Comparison of ENCODE assay signal across 24 cellular contexts in the genomic region with DNA sequence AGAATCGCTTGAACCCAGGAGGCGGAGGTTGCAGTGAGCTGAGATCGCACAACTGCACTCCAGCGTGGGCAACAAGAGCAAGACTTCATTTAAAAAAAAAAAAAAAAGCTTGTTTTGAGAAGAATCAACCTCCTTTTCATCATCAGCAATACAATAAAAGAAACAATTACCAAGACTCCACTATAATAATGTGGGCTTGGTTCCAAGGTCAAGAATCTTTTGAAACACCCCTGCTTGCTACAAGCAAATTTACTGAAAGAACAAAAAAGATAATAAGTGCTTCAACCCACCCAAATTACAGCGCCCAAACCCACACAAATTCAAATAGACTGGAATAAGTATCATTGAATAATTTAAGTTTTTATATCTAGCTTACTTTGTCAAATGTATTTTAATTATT.
"Had no signal": no experiment of that assay in that cellular context is flagged by ENCODE, and none has a peak within 500 bp of the region (broad histone marks: within the 10 kb centered on the region; RNA-seq: fewer than 3 reads in every experiment).

No MANE protein-coding gene starts in this region.

- DNase-seq: activated B cell treated with CpG ODN at 0.5 μM for 24 hours; activated CD4-positive, alpha-beta memory T cell treated with anti-CD3 and anti-CD28 coated beads, Interleukin-2, amount 10 ng/mL, durations not matched to agents 7 days and 5 days; activated CD4-positive, alpha-beta T cell treated with anti-CD3 and anti-CD28 coated beads for 4 hours; activated CD4-positive, alpha-beta T cell treated with anti-CD3 and anti-CD28 coated beads, Interleukin-2, amount 10 ng/mL, durations not matched to agents 24 days and 14 days; activated CD4-positive, alpha-beta T cell treated with anti-CD3 and anti-CD28 coated beads, Interleukin-2, amount 50 U/mL, for 1 hour; activated CD4-positive, alpha-beta T cell treated with anti-CD3 and anti-CD28 coated beads, Interleukin-2, amount 50 U/mL, for 48 hours; activated CD4-positive, CD25-positive, alpha-beta regulatory T cell treated with anti-CD3 and anti-CD28 coated beads, Interleukin-2, amount 50 U/mL, for 72 hours; activated CD8-positive, alpha-beta memory T cell treated with anti-CD3 and anti-CD28 coated beads for 24 hours; activated CD8-positive, alpha-beta memory T cell treated with anti-CD3 and anti-CD28 coated beads, Interleukin-2, amount 10 ng/mL, durations not matched to agents 7 days and 5 days; activated CD8-positive, alpha-beta memory T cell treated with anti-CD3 and anti-CD28 coated beads, Interleukin-2, amount 50 U/mL, for 48 hours; activated CD8-positive, alpha-beta T cell treated with anti-CD3 and anti-CD28 coated beads, Interleukin-2, amount 10 ng/mL, durations not matched to agents 7 days and 5 days; activated effector memory CD4-positive, alpha-beta T cell treated with Interleukin-2 at 50 U/mL for 16 hours; activated gamma-delta T cell; activated naive CD4-positive, alpha-beta T cell treated with anti-CD3 and anti-CD28 coated beads, Interleukin-2, amount 10 ng/mL, durations not matched to agents 7 days and 5 days; activated naive CD4-positive, alpha-beta T cell treated with Interleukin-2 at 50 U/mL for 16 hours; activated naive CD8-positive, alpha-beta T cell treated with anti-CD3 and anti-CD28 coated beads, Interleukin-2, amount 10 ng/mL, durations not matched to agents 7 days and 5 days; activated naive CD8-positive, alpha-beta T cell treated with anti-CD3 and anti-CD28 coated beads, Interleukin-2, amount 50 U/mL, for 24 hours; activated T-cell treated with anti-CD3 and anti-CD28 coated beads, Interleukin-2, amount 50 U/mL, for 24 hours; activated T-cell treated with anti-CD3 and anti-CD28 coated beads, Interleukin-2, amount 50 U/mL, for 48 hours; amygdala; anterior cingulate cortex; cerebellar nuclear complex; T-helper 2 cell; T-helper 9 cell had no signal
